ENCODE assay signal across 11 cellular contexts in the genomic region with DNA sequence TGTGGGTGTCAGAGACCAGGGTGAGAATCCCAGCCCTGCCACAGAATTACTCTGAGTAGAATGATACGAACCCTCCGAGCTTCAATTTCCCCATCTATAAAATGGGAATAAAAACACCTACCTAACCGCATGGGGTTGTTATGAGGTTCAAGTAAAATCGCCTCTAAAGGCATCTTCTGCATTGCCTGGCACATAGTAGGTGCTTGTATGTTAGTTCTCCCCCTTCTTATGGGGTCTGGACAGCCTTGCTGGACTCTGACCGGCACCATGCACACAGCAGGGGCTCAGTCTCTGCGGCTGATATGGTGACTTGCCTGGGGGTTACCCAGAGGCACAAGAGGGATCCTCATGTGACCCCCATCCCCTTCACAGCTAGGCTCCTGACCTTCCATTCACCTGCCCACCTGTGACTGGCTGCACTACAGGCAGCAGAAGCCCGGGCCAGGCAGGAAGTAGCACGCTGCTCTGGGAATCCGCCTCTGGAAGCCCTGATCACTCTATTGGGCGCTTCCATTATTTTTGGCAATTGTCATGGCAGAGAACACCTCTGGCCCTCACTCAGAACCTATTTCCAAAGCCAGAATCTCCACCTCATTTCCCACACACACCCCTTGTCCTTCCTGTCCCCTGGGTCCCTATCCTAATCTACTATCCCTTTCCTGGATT. TPM values are rescaled to one million over a fixed set of nuclear protein-coding genes. Genes with fewer than 3 reads are reported as not detected.
A peak's percentile ranks its signal among the peaks of the same experiment; 100 is the strongest.
DNase-seq lines count a peak whose midpoint lies in the region; ATAC-seq, FAIRE-seq and TF ChIP-seq lines count a peak whose summit lies in the region.
"Had no signal": no experiment of that assay in that cellular context is flagged by ENCODE, and none has a peak within 500 bp of the region (broad histone marks: within the 10 kb centered on the region; RNA-seq: fewer than 3 reads in every experiment).

No MANE protein-coding gene starts in this region.

- POLR2A ChIA-PET in IMR-90 (lab: Charles Lee; ENCODE audit: unreplicated experiment) = interaction anchor here (0.9 kb wide), 1 partner anchor 11 kb away, joined by 3 read pairs; no protein-coding TSS in a partner anchor

- H2BK12ac ChIP-seq in mesenchymal stem cell (ENCODE audit: low read length in 2 of 2) = peak overlapping the region; percentile 29 to 90

- peak overlapping the region; percentile 74 for H2BK120ac ChIP-seq in IMR-90 (ENCODE audit: low read depth, low read length)
- peak overlapping the region; percentile 12 for H2BK120ac ChIP-seq in mesenchymal stem cell (ENCODE audit: low read depth, low read length)

- H4K20me1 ChIP-seq in IMR-90 (ENCODE audit: insufficient read depth, low read length) = peaks cover 13% of the 10 kb centered on the region; the same call in 1 of the 2 replicates

- H2AK9ac ChIP-seq in IMR-90 (replicated peaks; ENCODE audit: low read depth, low read length, poor library complexity) = peak overlapping the region; percentile 65

- H2BK5ac ChIP-seq in IMR-90 (ENCODE audit: low read depth, low read length, poor library complexity, severe bottlenecking) (peak overlapping the region; percentile 82), mesenchymal stem cell (ENCODE audit: low read depth, low read length, poor library complexity, severe bottlenecking) (no peak overlapping the region)

- CTCF ChIA-PET in IMR-90 (lab: Yijun Ruan, JAX) = no interaction called here

- TF ChIP-seq RAD21 in IMR-90 (IDR thresholded peaks at IDR 0.05; ENCODE audit: low read length) = no peak

- H2BK15ac ChIP-seq in IMR-90 (ENCODE audit: low read depth, low read length) (peak overlapping the region; percentile 45; the same call in 1 of the 3 replicates), mesenchymal stem cell (ENCODE audit: low read depth, poor library complexity, severe bottlenecking) (peak overlapping the region; percentile 73)

- TF ChIP-seq EP300 in suprapubic skin (IDR thresholded peaks at IDR 0.05) = no peak

- H2AK5ac ChIP-seq in IMR-90 (ENCODE audit: low read depth, low read length) (peak overlapping the region; percentile 81), mesenchymal stem cell (ENCODE audit: low read length, severe bottlenecking) (no peak overlapping the region)

- 83% methylated on average over 3 of the region's 10 CpGs; no CpG with 5 or more reads in 1 of the 2 experiments for WGBS in IMR-90 (ENCODE audit: extremely low coverage in 2 of 2, insufficient read length in 1 of 2), 2 experiments
- 92% methylated on average over 8 of the region's 10 CpGs for WGBS in mesenchymal stem cell
- 70% methylated on average over 7 of the region's 10 CpGs for WGBS in suprapubic skin

- H3K27me3 ChIP-seq in IMR-90 (ENCODE audit: control insufficient read depth, insufficient read depth, low read length) = no peaks in the 10 kb centered on the region
- H3K27me3 ChIP-seq in bronchial epithelial cell (ENCODE audit: control insufficient read depth, insufficient read depth, low read length) = no peaks in the 10 kb centered on the region
- H3K27me3 ChIP-seq in mesenchymal stem cell (ENCODE audit: control insufficient read depth in 1 of 2, insufficient read depth in 1 of 2, low read length in 2 of 2) = peaks cover 0 to 6% of the 10 kb centered on the region in 2 experiments
- H3K27me3 ChIP-seq in suprapubic skin = no peaks in the 10 kb centered on the region

- H2AFZ ChIP-seq in IMR-90 (replicated peaks; ENCODE audit: low read length, poor library complexity) = no peak overlapping the region
- H2AFZ ChIP-seq in mesenchymal stem cell (ENCODE audit: low read depth, low read length) = no peak overlapping the region

- H3K4me2 ChIP-seq in IMR-90 (ENCODE audit: low read depth, low read length) (peak overlapping the region; percentile 71), mesenchymal stem cell (ENCODE audit: low read length, poor library complexity, severe bottlenecking) (no peak overlapping the region)

- H3K9me1 ChIP-seq in IMR-90 (ENCODE audit: insufficient read depth, low read length) = peaks cover 33% of the 10 kb centered on the region

- H3K27ac ChIP-seq in IMR-90 (ENCODE audit: insufficient read depth, low read length) (peak overlapping the region; percentile 56), mesenchymal stem cell (ENCODE audit: low read length, poor library complexity, severe bottlenecking) (no peak overlapping the region), suprapubic skin (peak overlapping the region; percentile 73)

- H3K79me1 ChIP-seq in IMR-90 (ENCODE audit: low read depth in 1 of 2, low read length in 2 of 2) = peaks cover 26 to 78% of the 10 kb centered on the region in 2 experiments
- peaks cover 1% of the 10 kb centered on the region for H3K79me1 ChIP-seq in mesenchymal stem cell (replicated peaks; ENCODE audit: low read length, poor library complexity, severe bottlenecking)

- DNase-seq in IMR-90 (no peak), bronchial epithelial cell (ENCODE audit: low read depth) (no peak), mesenchymal stem cell (no peak), suprapubic skin (ENCODE audit: low spot score in 2 of 2) (peak in 1 of 2 donors; percentile 18), COLO829 (ENCODE audit: low spot score) (no peak), epidermal melanocyte (ENCODE audit: insufficient read length, low spot score) (no peak)
- DNase-seq: activated T-cell treated with anti-CD3 and anti-CD28 coated beads for 4 hours; CD4-positive, alpha-beta memory T cell; NCI-H2171 had no signal

- peak overlapping the region; percentile 68; the same call in 1 of the 2 replicates for H3K56ac ChIP-seq in IMR-90 (ENCODE audit: extremely low read depth, insufficient read depth, low read length)

- peak; percentile 23 for FAIRE-seq in bronchial epithelial cell (lab: Jason Lieb, UNC)

- TF ChIP-seq CTCF in IMR-90 (conservative IDR thresholded peaks at IDR 0.05; ENCODE audit: low read depth, low read length) (no peak), bronchial epithelial cell (IDR thresholded peaks at IDR 0.05; ENCODE audit: insufficient read depth, low read length, severe bottlenecking) (no peak), suprapubic skin (IDR thresholded peaks at IDR 0.05) (no peak)

- peak overlapping the region; percentile 7 to 69; a peak in 3 of 4 replicates for H4K8ac ChIP-seq in IMR-90 (ENCODE audit: low read depth in 2 of 2, low read length in 2 of 2)
- H4K8ac ChIP-seq in mesenchymal stem cell (ENCODE audit: low read length) = peak overlapping the region; percentile 67

- H3K9me3 ChIP-seq in IMR-90 (ENCODE audit: control insufficient read depth, insufficient read depth, low read length) (no peaks in the 10 kb centered on the region), mesenchymal stem cell (ENCODE audit: control insufficient read depth, low read length) (no peaks in the 10 kb centered on the region), suprapubic skin (no peaks in the 10 kb centered on the region)

- dilution Hi-C loops in IMR-90 (cut with HindIII; ENCODE audit: low sequenced_read_pairs, unreplicated experiment) = no loop called here

- intact Hi-C loops in IMR-90 (cut with micrococcal nuclease) = no loop called here

- H3K23ac ChIP-seq in IMR-90 (ENCODE audit: low read depth, low read length) (0 out of 2 replicates have a peak overlapping the region, but pooled peaks have one; percentile 47), mesenchymal stem cell (ENCODE audit: low read length in 2 of 2) (no peak overlapping the region)

- TF ChIP-seq POLR2A in IMR-90 (IDR thresholded peaks at IDR 0.05; ENCODE audit: low read depth, low read length) = no peak
- TF ChIP-seq POLR2A in suprapubic skin (IDR thresholded peaks at IDR 0.05) = no peak

- BruUV-seq in IMR-90 (replicated peaks; lab: Mats Ljungman, UMichigan) = no TSS peak

- H3K4me1 ChIP-seq in IMR-90 (ENCODE audit: control insufficient read depth, insufficient read depth, low read length) (peaks cover 32% of the 10 kb centered on the region), mesenchymal stem cell (ENCODE audit: control insufficient read depth, insufficient read depth, low read depth, low read length) (peaks cover 18% of the 10 kb centered on the region), suprapubic skin (peaks cover 76% of the 10 kb centered on the region)

- H3K4ac ChIP-seq in IMR-90 (ENCODE audit: low read depth, low read length) (peak overlapping the region; percentile 74), mesenchymal stem cell (ENCODE audit: low read depth in 1 of 2, low read length in 2 of 2) (peak overlapping the region; percentile 54 to 74)

- peak overlapping the region; percentile 14; the same call in 1 of the 2 replicates for H4K91ac ChIP-seq in IMR-90 (ENCODE audit: insufficient read depth, low read depth, low read length)
- H4K91ac ChIP-seq in mesenchymal stem cell (ENCODE audit: low read length) = peak overlapping the region; percentile 28

- H4K5ac ChIP-seq in IMR-90 (ENCODE audit: low read depth, low read length) = peak overlapping the region; percentile 30

- H3K14ac ChIP-seq in IMR-90 (replicated peaks; ENCODE audit: low read depth, low read length) = peak overlapping the region; percentile 56
- peak overlapping the region in 1 of 2 experiments; percentile 22 for H3K14ac ChIP-seq in mesenchymal stem cell (ENCODE audit: low read length in 2 of 2)

- H3K36me3 ChIP-seq in IMR-90 (ENCODE audit: control insufficient read depth, insufficient read depth, low read length) (no peaks in the 10 kb centered on the region), bronchial epithelial cell (ENCODE audit: control insufficient read depth, insufficient read depth, low read length) (peaks cover 18% of the 10 kb centered on the region), mesenchymal stem cell (ENCODE audit: control insufficient read depth in 1 of 2, insufficient read depth in 2 of 2, low read depth in 1 of 2, low read length in 2 of 2) (no peaks in the 10 kb centered on the region), suprapubic skin (no peaks in the 10 kb centered on the region)

- no peak for ATAC-seq in IMR-90 (ENCODE audit: low read depth)
- no peak for ATAC-seq in GM21423 (IDR thresholded peaks at IDR 0.05; ENCODE audit: unreplicated experiment)
- ATAC-seq in GM19395 (IDR thresholded peaks at IDR 0.05; ENCODE audit: unreplicated experiment) = no peak

- H3K9ac ChIP-seq in IMR-90 (ENCODE audit: low read depth, low read length) (no peak overlapping the region), mesenchymal stem cell (ENCODE audit: low read length) (peak overlapping the region; percentile 86)

- peak overlapping the region; percentile 8; the same call in 1 of the 2 replicates for H3K18ac ChIP-seq in IMR-90 (ENCODE audit: low read depth, low read length)
- H3K18ac ChIP-seq in mesenchymal stem cell (ENCODE audit: low read depth in 1 of 2, low read length in 2 of 2) = peak overlapping the region; percentile 71 to 73

- H3K4me3 ChIP-seq in IMR-90 (ENCODE audit: insufficient read depth, low read depth, low read length) (no peak overlapping the region), bronchial epithelial cell (ENCODE audit: low read depth, low read length) (no peak overlapping the region), mesenchymal stem cell (ENCODE audit: insufficient read depth in 1 of 2, low read depth in 1 of 2, low read length in 2 of 2) (peak overlapping the region in 1 of 2 experiments; percentile 54), suprapubic skin (no peak overlapping the region)

- peak overlapping the region; percentile 53; the same call in 1 of the 2 replicates for H2BK20ac ChIP-seq in IMR-90 (ENCODE audit: low read depth, low read length)

- in situ Hi-C loops in IMR-90 (cut with MboI; ENCODE audit: low sequenced_read_pairs) = no loop called here

RNA-seq across cellular contexts. Expression of a gene that starts 6.0 kb away (rescaled TPM):
- total RNA-seq in IMR-90 (2012; rRNA removed) (6.3 and 6.7 TPM in 2 replicates), bronchial epithelial cell (12.4 and 16.1 TPM in 2 replicates), suprapubic skin (10 to 100 TPM; 55.7 to 71.8 (median 66.8) TPM)
- 23.0 and 26.3 TPM in 2 replicates for polyA plus RNA-seq in IMR-90 (2012; rRNA removed)
- 10.2 and 16.7 TPM in 2 replicates for polyA plus RNA-seq in IMR-90 (2012; cell fraction: cytosol; rRNA removed)
- 51.9 and 61.4 TPM in 2 replicates for polyA plus RNA-seq in IMR-90 (2012; cell fraction: nucleus; rRNA removed; ENCODE audit: low replicate concordance)
- 8.7 TPM for polyA plus RNA-seq in mesenchymal stem cell (2013, experiment 1 of 2)
- polyA plus RNA-seq in mesenchymal stem cell (2013, experiment 2 of 2) = 8.7 TPM
